ENCODE assay signal across 8 cellular contexts in genomic region chr3:50525987-50526386, GRCh38. TPM values are rescaled to one million over a fixed set of nuclear protein-coding genes. Genes with fewer than 3 reads are reported as not detected.
A peak's percentile ranks its signal among the peaks of the same experiment; 100 is the strongest.
DNase-seq lines count a peak whose midpoint lies in the region; ATAC-seq and TF ChIP-seq lines count a peak whose summit lies in the region.

No MANE protein-coding gene starts in this region.

- no peaks in the 10 kb centered on the region for H3K36me3 ChIP-seq in Karpas-422 (ENCODE audit: insufficient read depth, low read length)

- no peak overlapping the region for H2AFZ ChIP-seq in Karpas-422 (ENCODE audit: low read length)

- H4K20me1 ChIP-seq in Karpas-422 (ENCODE audit: insufficient read depth, low read depth, low read length) = no peaks in the 10 kb centered on the region

- no peaks in the 10 kb centered on the region for H3K79me2 ChIP-seq in Karpas-422 (ENCODE audit: low read length)

- no peaks in the 10 kb centered on the region for H3K4me1 ChIP-seq in Karpas-422 (ENCODE audit: low read length)

- no peak overlapping the region for H3K27ac ChIP-seq in Karpas-422 (ENCODE audit: low read length)

- H3K9me3 ChIP-seq in Karpas-422 (ENCODE audit: low read length) = no peaks in the 10 kb centered on the region

- peak; percentile 87 for DNase-seq in CD1c-positive myeloid dendritic cell (ENCODE audit: extremely low spot score)
- peak; percentile 85 for DNase-seq in Karpas-422
- DNase-seq in activated CD4-positive, alpha-beta T cell treated with anti-CD3 and anti-CD28 coated beads, Interleukin-2, amount 50 U/mL, for 48 hours = peak; percentile 71 to 76
- DNase-seq in fibroblast of pulmonary artery (ENCODE audit: low read depth) = peak; percentile 52
- DNase-seq in stimulated activated CD4-positive, alpha-beta T cell treated with anti-CD3 and anti-CD28 coated beads, Interleukin-12 subunit alpha, Interleukin-12 subunit beta, amount 100 ng/mL, for 48 hours (ENCODE audit: low read depth in 2 of 3, low spot score in 1 of 3) = peak; percentile 50 to 58 (median 55)

- no peaks in the 10 kb centered on the region for H3K9me2 ChIP-seq in Karpas-422 (replicated peaks; ENCODE audit: insufficient read depth, low read length)

- H3K27me3 ChIP-seq in Karpas-422 (ENCODE audit: low read length) = no peaks in the 10 kb centered on the region

- no peak overlapping the region for H3K4me2 ChIP-seq in Karpas-422 (ENCODE audit: low read depth, low read length, poor library complexity, severe bottlenecking)

- H3K4me3 ChIP-seq in Karpas-422 (ENCODE audit: low read length) (no peak overlapping the region), fibroblast of pulmonary artery (replicated peaks; ENCODE audit: low read depth, low read length) (no peak overlapping the region)

- ATAC-seq in HG02623 (IDR thresholded peaks at IDR 0.05; ENCODE audit: unreplicated experiment) = no peak
- ATAC-seq in GM18909 (IDR thresholded peaks at IDR 0.05; ENCODE audit: poor library complexity, unreplicated experiment) = no peak
- no peak for ATAC-seq in GM21529 (IDR thresholded peaks at IDR 0.05; ENCODE audit: unreplicated experiment)

- H3K9ac ChIP-seq in Karpas-422 (ENCODE audit: low read length) = no peak overlapping the region

- no peak for TF ChIP-seq CTCF in fibroblast of pulmonary artery (IDR thresholded peaks at IDR 0.05; ENCODE audit: low read length, missing control alignments)

RNA-seq across cellular contexts. Expression of gene CACNA2D2, which starts 22.6 kb away (rescaled TPM):
- total RNA-seq in Karpas-422 (2014; rRNA removed; shearing (Covaris generic); ENCODE audit: low replicate concordance) = not detected in 2 replicates

RNA-seq across cellular contexts. Expression of gene C3orf18, which starts 41.6 kb away (rescaled TPM):
- total RNA-seq in Karpas-422 (2014; rRNA removed; shearing (Covaris generic); ENCODE audit: low replicate concordance) = 0.15 and 3.3 TPM in 2 replicates

RNA-seq across cellular contexts. Expression of gene HEMK1, which starts 43.3 kb away (rescaled TPM):
- 10.9 and 17.0 TPM in 2 replicates for total RNA-seq in Karpas-422 (2014; rRNA removed; shearing (Covaris generic); ENCODE audit: low replicate concordance)
